ENCODE assay signal across 1 cellular context in the genomic region with DNA sequence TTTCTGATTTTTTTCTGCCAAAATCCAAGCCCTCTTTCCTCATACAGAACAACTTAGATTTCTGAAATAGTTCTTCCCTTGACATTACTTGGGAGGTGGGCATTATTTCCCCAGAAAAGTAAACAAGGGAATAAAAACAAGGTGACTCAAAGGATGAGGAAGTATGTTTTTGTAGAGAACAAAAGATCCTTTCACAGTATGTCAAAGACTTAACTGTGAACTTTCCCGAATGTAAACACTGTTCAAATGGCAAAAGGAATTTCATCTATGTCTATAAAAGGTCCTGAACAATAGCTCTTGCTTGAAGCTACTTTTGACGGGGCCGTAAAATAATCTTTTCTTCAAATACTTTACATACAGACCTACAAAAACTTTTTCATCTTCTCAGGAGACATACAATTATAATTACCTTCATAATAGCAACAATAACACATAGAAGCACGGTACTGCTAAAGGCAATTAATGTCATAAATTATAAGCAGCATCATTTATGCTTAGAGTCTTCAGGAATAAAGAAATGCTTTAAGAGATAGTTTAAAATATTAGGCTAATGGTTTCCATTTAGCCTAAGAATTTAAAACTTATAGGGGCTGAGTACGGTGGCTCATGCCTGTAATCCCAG.
TF ChIP-seq lines count a peak whose summit lies in the region.

No MANE protein-coding gene starts in this region.

TF ChIP-seq in GM23338, 12 proteins besides CTCF, POLR2A, EP300 and RAD21 (continued from another document):
- TF ChIP-seq ZNF462 (CRISPR knock-in tag; IDR thresholded peaks at IDR 0.05) (no peak), JUNB (IDR thresholded peaks at IDR 0.05; ENCODE audit: unreplicated experiment) (no peak), STAT1 (IDR thresholded peaks at IDR 0.05; ENCODE audit: unreplicated experiment) (no peak)
- TF ChIP-seq, protein P1, sequence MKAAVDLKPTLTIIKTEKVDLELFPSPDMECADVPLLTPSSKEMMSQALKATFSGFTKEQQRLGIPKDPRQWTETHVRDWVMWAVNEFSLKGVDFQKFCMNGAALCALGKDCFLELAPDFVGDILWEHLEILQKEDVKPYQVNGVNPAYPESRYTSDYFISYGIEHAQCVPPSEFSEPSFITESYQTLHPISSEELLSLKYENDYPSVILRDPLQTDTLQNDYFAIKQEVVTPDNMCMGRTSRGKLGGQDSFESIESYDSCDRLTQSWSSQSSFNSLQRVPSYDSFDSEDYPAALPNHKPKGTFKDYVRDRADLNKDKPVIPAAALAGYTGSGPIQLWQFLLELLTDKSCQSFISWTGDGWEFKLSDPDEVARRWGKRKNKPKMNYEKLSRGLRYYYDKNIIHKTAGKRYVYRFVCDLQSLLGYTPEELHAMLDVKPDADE (IDR thresholded peaks at IDR 0.05), result no peak
